14 cellular contexts compared by ENCODE assay signal in genomic region chr6:154537486-154537885, GRCh38. TPM values are rescaled to one million over a fixed set of nuclear protein-coding genes. Genes with fewer than 3 reads are reported as not detected.
A peak's percentile ranks its signal among the peaks of the same experiment; 100 is the strongest.
DNase-seq lines count a peak whose midpoint lies in the region; ATAC-seq and TF ChIP-seq lines count a peak whose summit lies in the region.
"Had no signal": no experiment of that assay in that cellular context is flagged by ENCODE, and none has a peak within 500 bp of the region (broad histone marks: within the 10 kb centered on the region; RNA-seq: fewer than 3 reads in every experiment).

No MANE protein-coding gene starts in this region.

- H3K4me1 Mint-ChIP-seq in brain, result peaks cover 43% of the 10 kb centered on the region
- H3K4me1 Mint-ChIP-seq in mesothelial cell of epicardium, result peaks cover 36% of the 10 kb centered on the region
- peaks cover 28% of the 10 kb centered on the region for H3K4me1 Mint-ChIP-seq in type B pancreatic cell (ENCODE audit: unreplicated experiment)

- peak in 2 of 3 experiments; percentile 21 to 69 for DNase-seq in NCI-H1417 (lab: John Stamatoyannopoulos, UW)
- no peak for DNase-seq in NCI-H1417 treated with DMSO at 0.1 percent for 48 hours (lab: John Stamatoyannopoulos, UW)
- DNase-seq in mesothelial cell of epicardium (ENCODE audit: low spot score in 2 of 2, unreplicated experiment in 2 of 2), result no peak
- no peak for DNase-seq in type B pancreatic cell (ENCODE audit: extremely low spot score, unreplicated experiment)
- DNase-seq in mesenteric fat pad (ENCODE audit: low spot score), result no peak
- no peak for DNase-seq in RPMI8226
- DNase-seq: activated CD4-positive, alpha-beta memory T cell treated with anti-CD3 and anti-CD28 coated beads for 36 hours; activated T-cell treated with anti-CD3 and anti-CD28 coated beads, Interleukin-2, amount 50 U/mL, for 4 hours; NCI-H1930; NCI-H82; spleen; trophoblast cell had no signal

- no peak for ATAC-seq in HG02610 (IDR thresholded peaks at IDR 0.05; ENCODE audit: unreplicated experiment)
- ATAC-seq: activated T-cell treated with anti-CD3 and anti-CD28 coated beads, Interleukin-2, amount 50 U/mL, for 4 hours had no signal

- H3K27ac Mint-ChIP-seq in brain, result peak overlapping the region in 4 of 5 experiments; percentile 61 to 88 (median 67)
- H3K27ac Mint-ChIP-seq in mesothelial cell of epicardium, result peak overlapping the region; percentile 70
- peak overlapping the region; percentile 75 for H3K27ac Mint-ChIP-seq in type B pancreatic cell
- H3K27ac Mint-ChIP-seq: activated CD4-positive, alpha-beta memory T cell treated with anti-CD3 and anti-CD28 coated beads for 36 hours had no signal

- H3K9me3 Mint-ChIP-seq in brain (peaks cover 0 to 4% (median 0%) of the 10 kb centered on the region in 5 experiments), mesothelial cell of epicardium (no peaks in the 10 kb centered on the region), type B pancreatic cell (no peaks in the 10 kb centered on the region)
- H3K9me3 Mint-ChIP-seq: activated CD4-positive, alpha-beta memory T cell treated with anti-CD3 and anti-CD28 coated beads for 36 hours; activated T-cell treated with anti-CD3 and anti-CD28 coated beads, Interleukin-2, amount 50 U/mL, for 4 hours had no signal

- TF ChIP-seq CTCF in brain (conservative IDR thresholded peaks at IDR 0.05) (no peak), mesothelial cell of epicardium (IDR thresholded peaks at IDR 0.05; ENCODE audit: unreplicated experiment) (no peak), type B pancreatic cell (conservative IDR thresholded peaks at IDR 0.05) (no peak)

- peak overlapping the region in 2 of 5 experiments; percentile 48 to 50 for H3K4me3 Mint-ChIP-seq in brain
- H3K4me3 Mint-ChIP-seq in mesothelial cell of epicardium, result no peak overlapping the region
- peak overlapping the region; percentile 23 for H3K4me3 Mint-ChIP-seq in type B pancreatic cell
- H3K4me3 Mint-ChIP-seq: activated CD4-positive, alpha-beta memory T cell treated with anti-CD3 and anti-CD28 coated beads for 36 hours; activated T-cell treated with anti-CD3 and anti-CD28 coated beads, Interleukin-2, amount 50 U/mL, for 4 hours had no signal

- H3K27me3 Mint-ChIP-seq in brain (peaks cover 3% of the 10 kb centered on the region), mesothelial cell of epicardium (ENCODE audit: low read depth) (no peaks in the 10 kb centered on the region), type B pancreatic cell (no peaks in the 10 kb centered on the region)
- H3K27me3 Mint-ChIP-seq: activated CD4-positive, alpha-beta memory T cell treated with anti-CD3 and anti-CD28 coated beads for 36 hours had no signal

- H3K36me3 Mint-ChIP-seq in brain (no peaks in the 10 kb centered on the region), mesothelial cell of epicardium (no peaks in the 10 kb centered on the region), type B pancreatic cell (no peaks in the 10 kb centered on the region)
- H3K36me3 Mint-ChIP-seq: activated CD4-positive, alpha-beta memory T cell treated with anti-CD3 and anti-CD28 coated beads for 36 hours had no signal

RNA-seq across cellular contexts. Expression of gene CNKSR3, which starts 27.0 kb away (rescaled TPM):
- polyA plus RNA-seq in brain (ENCODE audit: insufficient read depth, low read depth, low replicate concordance), result 72.5 TPM
- total RNA-seq in mesothelial cell of epicardium, result 12.9 to 13.4 TPM (median 13.3 TPM) in 3 replicates
- 18.4 and 31.0 TPM in 2 replicates for total RNA-seq in type B pancreatic cell (ENCODE audit: low replicate concordance)
- total RNA-seq in mesenteric fat pad, result 9.9 TPM

Comparison
In these comparisons a context has a peak if more than half of its experiments do, and no peak if none do; other contexts are left out.
1. DNase-seq: peak in NCI-H1417 (2 of 3); none in NCI-H1417 treated with DMSO at 0.1 percent for 48 hours (single experiment), mesothelial cell of epicardium (0 of 2), type B pancreatic cell (single experiment), mesenteric fat pad (single experiment) and RPMI8226 (single experiment).
2. Peak in every context shown above with its lines, with median percentiles within 50 percentile points of each other: H3K27ac Mint-ChIP-seq.